ENCODE assay signal across 10 cellular contexts in the genomic region with DNA sequence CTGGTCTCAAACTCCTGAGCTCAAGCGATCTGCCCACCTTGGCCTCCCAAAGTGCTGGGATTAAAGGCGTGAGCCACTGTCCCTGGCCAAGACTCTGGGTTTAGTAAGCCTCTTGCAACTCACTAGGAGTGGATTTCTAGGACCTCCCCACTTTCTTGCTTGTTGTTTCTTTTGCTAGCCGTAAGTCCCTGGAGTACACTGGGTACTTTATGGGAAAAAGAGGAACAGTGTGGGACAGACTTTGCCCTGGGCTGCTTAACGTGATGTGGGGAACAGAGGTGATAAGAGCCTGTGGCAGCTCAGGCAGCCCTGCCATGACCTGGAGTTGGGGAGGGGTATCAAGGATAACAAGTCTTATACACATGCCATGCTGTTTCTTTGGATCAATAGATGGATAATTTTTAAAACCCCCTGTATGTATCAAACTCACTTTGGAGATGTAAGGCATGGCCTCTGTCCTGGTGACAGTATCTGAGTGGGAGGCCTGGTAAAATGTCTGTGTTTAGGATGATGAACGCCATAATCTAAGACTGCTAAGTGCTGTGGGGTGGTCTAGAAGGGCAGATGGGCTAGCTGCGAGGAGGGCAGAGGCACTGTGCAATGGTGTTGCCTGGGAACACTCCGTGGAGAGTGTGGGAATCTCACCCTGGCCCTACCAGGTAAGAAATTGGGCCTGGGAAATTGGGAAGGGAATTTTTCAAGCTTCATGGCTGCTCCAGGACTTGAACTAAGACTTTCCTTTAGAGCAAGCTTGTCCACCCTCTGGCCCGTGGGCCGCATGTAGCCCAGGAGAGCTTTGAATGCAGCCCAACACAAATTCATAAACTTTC. TPM values are rescaled to one million over a fixed set of nuclear protein-coding genes. Genes with fewer than 3 reads are reported as not detected.
DNase-seq lines count a peak whose midpoint lies in the region; ATAC-seq lines count a peak whose summit lies in the region.
"Had no signal": no experiment of that assay in that cellular context is flagged by ENCODE, and none has a peak within 500 bp of the region (broad histone marks: within the 10 kb centered on the region; RNA-seq: fewer than 3 reads in every experiment).

No MANE protein-coding gene starts in this region.

- peaks cover 56 to 79% (median 74%) of the 10 kb centered on the region in 3 donors for H3K4me1 Mint-ChIP-seq in IgD-negative memory B cell
- H3K4me1 Mint-ChIP-seq in stimulated activated naive B cell treated with anti-CD40 and anti-IgM and Interleukin-4, amounts not matched to agents 10 μg/mL and 1 μg/mL and 100 μg/mL, for 72 hours: peaks cover 72 to 91% of the 10 kb centered on the region in 2 donors

- peak overlapping the region; percentile 76 to 93 (median 89) for H3K4me3 Mint-ChIP-seq in IgD-negative memory B cell
- peak overlapping the region; percentile 3 to 18 for H3K4me3 Mint-ChIP-seq in stimulated activated naive B cell treated with anti-CD40 and anti-IgM and Interleukin-4, amounts not matched to agents 10 μg/mL and 1 μg/mL and 100 μg/mL, for 72 hours

- DNase-seq in activated naive CD4-positive, alpha-beta T cell treated with anti-CD3 and anti-CD28 coated beads, Interleukin-2, amount 50 U/mL, for 72 hours (ENCODE audit: low spot score in 2 of 2): no peak
- DNase-seq in left lobe of liver (ENCODE audit: low spot score) (no peak), SJCRH30 (no peak), HK-2 (ENCODE audit: unreplicated experiment) (no peak), kidney tubule cell (ENCODE audit: low spot score) (no peak)
- DNase-seq in stimulated activated naive B cell treated with anti-CD40 and anti-IgM and Interleukin-4, amounts not matched to agents 10 μg/mL and 1 μg/mL and 100 μg/mL, for 72 hours: no peak
- DNase-seq: NCI-H2171 treated with DMSO at 0.1 percent for 48 hours, retina had no signal

- no peaks in the 10 kb centered on the region for H3K9me3 Mint-ChIP-seq in IgD-negative memory B cell
- H3K9me3 Mint-ChIP-seq in activated naive CD4-positive, alpha-beta T cell treated with anti-CD3 and anti-CD28 coated beads, Interleukin-2, amount 50 U/mL, for 72 hours: peaks cover 4 to 6% of the 10 kb centered on the region in 2 donors
- no peaks in the 10 kb centered on the region for H3K9me3 Mint-ChIP-seq in stimulated activated naive B cell treated with anti-CD40 and anti-IgM and Interleukin-4, amounts not matched to agents 10 μg/mL and 1 μg/mL and 100 μg/mL, for 72 hours

- peak overlapping the region; percentile 94 to 99 (median 98) for H3K27ac Mint-ChIP-seq in IgD-negative memory B cell
- peak overlapping the region; percentile 91 to 98 for H3K27ac Mint-ChIP-seq in activated naive CD4-positive, alpha-beta T cell treated with anti-CD3 and anti-CD28 coated beads, Interleukin-2, amount 50 U/mL, for 72 hours
- peak overlapping the region; percentile 100 for H3K27ac Mint-ChIP-seq in stimulated activated naive B cell treated with anti-CD40 and anti-IgM and Interleukin-4, amounts not matched to agents 10 μg/mL and 1 μg/mL and 100 μg/mL, for 72 hours

- peaks cover 5% of the 10 kb centered on the region; the same call in 1 of the 2 replicates for H3K36me3 ChIP-seq in SJCRH30

- H3K4me1 ChIP-seq in SJCRH30: peaks cover 13% of the 10 kb centered on the region

- H3K27me3 ChIP-seq in SJCRH30: no peaks in the 10 kb centered on the region

- ATAC-seq in activated naive CD4-positive, alpha-beta T cell treated with anti-CD3 and anti-CD28 coated beads, Interleukin-2, amount 50 U/mL, for 72 hours: no peak
- ATAC-seq in left lobe of liver: peak; percentile 27
- ATAC-seq in stimulated activated naive B cell treated with anti-CD40 and anti-IgM and Interleukin-4, amounts not matched to agents 10 μg/mL and 1 μg/mL and 100 μg/mL, for 72 hours (replicated peaks): no peak
- no peak for ATAC-seq in HG03175 (IDR thresholded peaks at IDR 0.05; ENCODE audit: unreplicated experiment)

- no peak overlapping the region for H3K4me3 ChIP-seq in SJCRH30

- peaks cover 3% of the 10 kb centered on the region for H3K36me3 Mint-ChIP-seq in IgD-negative memory B cell
- peaks cover 15 to 45% of the 10 kb centered on the region in 2 donors for H3K36me3 Mint-ChIP-seq in activated naive CD4-positive, alpha-beta T cell treated with anti-CD3 and anti-CD28 coated beads, Interleukin-2, amount 50 U/mL, for 72 hours
- H3K36me3 Mint-ChIP-seq in stimulated activated naive B cell treated with anti-CD40 and anti-IgM and Interleukin-4, amounts not matched to agents 10 μg/mL and 1 μg/mL and 100 μg/mL, for 72 hours: peaks cover 11 to 14% of the 10 kb centered on the region in 2 donors

- H3K27me3 Mint-ChIP-seq in IgD-negative memory B cell: peaks cover 3% of the 10 kb centered on the region
- H3K27me3 Mint-ChIP-seq in stimulated activated naive B cell treated with anti-CD40 and anti-IgM and Interleukin-4, amounts not matched to agents 10 μg/mL and 1 μg/mL and 100 μg/mL, for 72 hours: no peaks in the 10 kb centered on the region

- no peaks in the 10 kb centered on the region for H3K9me3 ChIP-seq in SJCRH30 (replicated peaks)

- H3K27ac ChIP-seq in SJCRH30: no peak overlapping the region

RNA-seq across cellular contexts. Expression of gene SMAD3, which starts 54.8 kb away (rescaled TPM):
- polyA plus RNA-seq in IgD-negative memory B cell: 32.4 TPM
- 10 to 100 TPM; 15.4 to 75.9 TPM for total RNA-seq in activated naive CD4-positive, alpha-beta T cell treated with anti-CD3 and anti-CD28 coated beads, Interleukin-2, amount 50 U/mL, for 72 hours
- 17.1 TPM for total RNA-seq in left lobe of liver
- 22.8 and 23.0 TPM in 2 replicates for total RNA-seq in SJCRH30 (2014; rRNA removed; shearing (Covaris generic))
